In genomic region chr7:107777702-107778101, GRCh38 we compare ENCODE assay signal across 2 cellular contexts.
TF ChIP-seq lines count a peak whose summit lies in the region.

No MANE protein-coding gene starts in this region.

TF ChIP-seq in HepG2, 621 proteins besides CTCF, POLR2A, EP300 and RAD21:
- TF ChIP-seq ZBTB39 (CRISPR knock-in tag; IDR thresholded peaks at IDR 0.05) (no peak), DMTF1 (CRISPR knock-in tag; IDR thresholded peaks at IDR 0.05) (no peak), HOXD1 (CRISPR knock-in tag; IDR thresholded peaks at IDR 0.05) (no peak), HDAC2 (CRISPR knock-in tag; IDR thresholded peaks at IDR 0.05) (no peak), NFATC3 (CRISPR knock-in tag; IDR thresholded peaks at IDR 0.05) (no peak), SIX4 (CRISPR knock-in tag; IDR thresholded peaks at IDR 0.05) (no peak), ZNF513 (CRISPR knock-in tag; conservative IDR thresholded peaks at IDR 0.05) (no peak), ZNF138 (CRISPR knock-in tag; IDR thresholded peaks at IDR 0.05; ENCODE audit: low read depth) (no peak), HNRNPLL (IDR thresholded peaks at IDR 0.05; ENCODE audit: low read depth, low read length, poor library complexity, severe bottlenecking) (no peak), SRF (IDR thresholded peaks at IDR 0.05; ENCODE audit: low read depth, low read length) (no peak), MAZ (IDR thresholded peaks at IDR 0.05; ENCODE audit: borderline replicate concordance, low read depth, low read length) (no peak), MAZ (CRISPR knock-in tag; IDR thresholded peaks at IDR 0.05; ENCODE audit: low read depth) (no peak)

TF ChIP-seq in GM23338, 12 proteins besides CTCF, POLR2A, EP300 and RAD21:
- TF ChIP-seq EZH2 (IDR thresholded peaks at IDR 0.05; ENCODE audit: low read depth, unreplicated experiment) (no peak), NANOG (IDR thresholded peaks at IDR 0.05; ENCODE audit: borderline replicate concordance) (no peak), ZNF462 (CRISPR knock-in tag; IDR thresholded peaks at IDR 0.05) (no peak), ZNF114 (CRISPR knock-in tag; IDR thresholded peaks at IDR 0.05) (no peak), ETS1 (IDR thresholded peaks at IDR 0.05) (no peak), POLR2AphosphoS5 (IDR thresholded peaks at IDR 0.05; ENCODE audit: low read depth) (no peak)
